Comparison of ENCODE assay signal across 8 cellular contexts in genomic region chr12:57744777-57745484, GRCh38. TPM values are rescaled to one million over a fixed set of nuclear protein-coding genes. Genes with fewer than 3 reads are reported as not detected.
DNase-seq lines count a peak whose midpoint lies in the region; ATAC-seq and TF ChIP-seq lines count a peak whose summit lies in the region.

TSS of gene TSPAN31 (plus strand) at chr12:57745039. CDS start at chr12:57745155, 116 bp downstream.

- DNase-seq in A172 (ENCODE audit: low spot score): peak; percentile 97
- peak; percentile 95 for DNase-seq in NCI-H2171 (lab: John Stamatoyannopoulos, UW)
- DNase-seq in UCSD-AML1 (lab: John Stamatoyannopoulos, UW; ENCODE audit: unreplicated experiment): peak; percentile 93
- peak; percentile 99 for DNase-seq in brain microvascular endothelial cell
- DNase-seq in iPS DF 4.7 (ENCODE audit: extremely low read depth, low spot score): peak; percentile 98
- DNase-seq in sciatic nerve (ENCODE audit: low spot score): peak; percentile 98

- peak; percentile 81 for ATAC-seq in GM18867 (IDR thresholded peaks at IDR 0.05; ENCODE audit: unreplicated experiment)
- peak; percentile 62 for ATAC-seq in HG03097 (IDR thresholded peaks at IDR 0.05; ENCODE audit: low FRiP score, unreplicated experiment)
- peak; percentile 98 for ATAC-seq in sciatic nerve

- peaks cover 26% of the 10 kb centered on the region for H3K36me3 ChIP-seq in brain microvascular endothelial cell (replicated peaks)

- H3K27me3 ChIP-seq in brain microvascular endothelial cell (replicated peaks): peaks cover 11% of the 10 kb centered on the region

- in situ Hi-C loops in brain microvascular endothelial cell (cut with HindIII; ENCODE audit: low pct_ligation_motif_present, low sequenced_read_pairs): no loop called here

- intact Hi-C loops in sciatic nerve (cut with DNase I): no loop called here

- H3K27ac ChIP-seq in brain microvascular endothelial cell: peak within 1 kb of the TSS; percentile 99

- H3K4me3 ChIP-seq in brain microvascular endothelial cell (ENCODE audit: low read depth, low read length): peak within 1 kb of the TSS; percentile 84

- TF ChIP-seq CTCF in brain microvascular endothelial cell (IDR thresholded peaks at IDR 0.05; ENCODE audit: low read depth, low read length, missing control alignments): no peak

RNA-seq across cellular contexts. Expression of gene TSPAN31, which starts in this region (rescaled TPM):
- total RNA-seq in A172 (2014; rRNA removed; shearing (Covaris generic)): 31.2 and 33.3 TPM in 2 replicates
- total RNA-seq in sciatic nerve: 37.1 TPM

Comparison
In these comparisons a context has a peak if more than half of its experiments do, and no peak if none do; other contexts are left out.
1. Peak in every context shown above with its lines: DNase-seq, ATAC-seq, H3K4me3 ChIP-seq and H3K27ac ChIP-seq.